Comparison of ENCODE assay signal across 15 cellular contexts in genomic region chr1:54394104-54394503, GRCh38. TPM values are rescaled to one million over a fixed set of nuclear protein-coding genes. Genes with fewer than 3 reads are reported as not detected.
A peak's percentile ranks its signal among the peaks of the same experiment; 100 is the strongest.
DNase-seq lines count a peak whose midpoint lies in the region; ATAC-seq, FAIRE-seq and TF ChIP-seq lines count a peak whose summit lies in the region.
"Had no signal": no experiment of that assay in that cellular context is flagged by ENCODE, and none has a peak within 500 bp of the region (broad histone marks: within the 10 kb centered on the region; RNA-seq: fewer than 3 reads in every experiment).

No MANE protein-coding gene starts in this region.

- no peaks in the 10 kb centered on the region for H3K9me3 ChIP-seq in CD8-positive, alpha-beta T cell (ENCODE audit: low read length)
- H3K9me3 ChIP-seq in T-helper 17 cell (ENCODE audit: control insufficient read depth, low read length, poor library complexity, severe bottlenecking) (no peaks in the 10 kb centered on the region), skeletal muscle tissue (ENCODE audit: control insufficient read depth in 3 of 3, low read length in 3 of 3) (no peaks in the 10 kb centered on the region), HepG2 (ENCODE audit: low read length) (no peaks in the 10 kb centered on the region), MM.1S (replicated peaks; ENCODE audit: insufficient read depth, low read length) (no peaks in the 10 kb centered on the region)
- H3K9me3 ChIP-seq: BE2C, Caco-2, HAP-1 had no signal

- H3F3A ChIP-seq in MM.1S (ENCODE audit: insufficient read depth, low read length), result no peaks in the 10 kb centered on the region

- H3K9me3 Mint-ChIP-seq in CD8-positive, alpha-beta T cell, result no peaks in the 10 kb centered on the region
- no peaks in the 10 kb centered on the region for H3K9me3 Mint-ChIP-seq in naive thymus-derived CD8-positive, alpha-beta T cell
- H3K9me3 Mint-ChIP-seq: CD4-positive, CD25-positive, alpha-beta regulatory T cell had no signal

- peak overlapping the region; percentile 45 for H3K27ac Mint-ChIP-seq in CD8-positive, alpha-beta T cell
- peak overlapping the region; percentile 27 for H3K27ac Mint-ChIP-seq in T-helper 17 cell
- H3K27ac Mint-ChIP-seq in naive thymus-derived CD8-positive, alpha-beta T cell, result peak overlapping the region in 6 of 10 donors; percentile 13 to 75 (median 48)
- H3K27ac Mint-ChIP-seq: CD4-positive, CD25-positive, alpha-beta regulatory T cell had no signal

- H3K36me3 Mint-ChIP-seq in CD8-positive, alpha-beta T cell, result peaks cover 80% of the 10 kb centered on the region
- peaks cover 4% of the 10 kb centered on the region for H3K36me3 Mint-ChIP-seq in T-helper 17 cell (ENCODE audit: low read depth)
- H3K36me3 Mint-ChIP-seq in naive thymus-derived CD8-positive, alpha-beta T cell, result peaks cover 0 to 93% (median 8%) of the 10 kb centered on the region in 3 donors

- H2AFZ ChIP-seq in HepG2 (ENCODE audit: low read length), result no peak overlapping the region
- no peak overlapping the region for H2AFZ ChIP-seq in MM.1S (ENCODE audit: low read length)

- TF ChIP-seq RAD21 in HepG2 (CRISPR knock-in tag; IDR thresholded peaks at IDR 0.05), result no peak

- H3K4me2 ChIP-seq in HepG2 (ENCODE audit: low read depth, low read length) (no peak overlapping the region), MM.1S (ENCODE audit: low read depth, low read length) (no peak overlapping the region)

- TF ChIP-seq CTCF in CD8-positive, alpha-beta T cell (IDR thresholded peaks at IDR 0.05), result no peak
- TF ChIP-seq CTCF in HepG2 (CRISPR knock-in tag; IDR thresholded peaks at IDR 0.05), result no peak
- no peak for TF ChIP-seq CTCF in MM.1S (IDR thresholded peaks at IDR 0.05; ENCODE audit: low read length)

- FAIRE-seq in HepG2 (lab: Jason Lieb, UNC), result no peak
- FAIRE-seq: D721Med, G401.6, GM12892, GM19239 had no signal

- in situ Hi-C loops in HepG2 (cut with HindIII; ENCODE audit: extremely low pct_ligation_motif_present, low pct_unique_long_range_greater_than_20kb), result no loop called here

- peaks cover 50% of the 10 kb centered on the region for H3K4me1 Mint-ChIP-seq in CD8-positive, alpha-beta T cell (ENCODE audit: low read depth)
- peaks cover 24% of the 10 kb centered on the region for H3K4me1 Mint-ChIP-seq in T-helper 17 cell
- H3K4me1 Mint-ChIP-seq in naive thymus-derived CD8-positive, alpha-beta T cell, result peaks cover 28 to 75% (median 45%) of the 10 kb centered on the region in 4 donors

- TF ChIP-seq EP300 in HepG2 (IDR thresholded peaks at IDR 0.05; ENCODE audit: low read depth in 2 of 2, low read length in 2 of 2), result no peak
- TF ChIP-seq EP300 in HepG2 (CRISPR knock-in tag; IDR thresholded peaks at IDR 0.05; ENCODE audit: borderline replicate concordance), result no peak

- no peaks in the 10 kb centered on the region for H3K27me3 Mint-ChIP-seq in CD8-positive, alpha-beta T cell (ENCODE audit: low read depth)
- H3K27me3 Mint-ChIP-seq in T-helper 17 cell, result no peaks in the 10 kb centered on the region
- no peaks in the 10 kb centered on the region for H3K27me3 Mint-ChIP-seq in naive thymus-derived CD8-positive, alpha-beta T cell
- H3K27me3 Mint-ChIP-seq: CD4-positive, CD25-positive, alpha-beta regulatory T cell had no signal

- CTCF ChIA-PET in CD8-positive, alpha-beta T cell (lab: Charles Lee), result interaction anchor here (0.8 to 1.1 kb wide), 2 partner anchors 9 to 96 kb away, joined by 3 to 4 read pairs; no protein-coding TSS in a partner anchor
- CTCF ChIA-PET in HepG2 (lab: Yijun Ruan, JAX; ENCODE audit: low intra/inter-chr PET ratio, low total read pairs), result no interaction called here

- 95% methylated on average over 4 of the region's 4 CpGs for WGBS in HepG2 (ENCODE audit: low lambda C conversion rate)

- POLR2A ChIA-PET in CD8-positive, alpha-beta T cell (lab: Charles Lee), result no interaction called here
- POLR2A ChIA-PET in naive thymus-derived CD8-positive, alpha-beta T cell (lab: Charles Lee), result interaction anchor here (1.1 kb wide), 1 partner anchor 10 kb away, joined by 3 read pairs; no protein-coding TSS in a partner anchor
- POLR2A ChIA-PET in HepG2 (lab: Yijun Ruan, JAX), result no interaction called here

- H3K4me3 Mint-ChIP-seq in CD8-positive, alpha-beta T cell, result no peak overlapping the region
- H3K4me3 Mint-ChIP-seq in T-helper 17 cell, result no peak overlapping the region
- no peak overlapping the region for H3K4me3 Mint-ChIP-seq in naive thymus-derived CD8-positive, alpha-beta T cell
- H3K4me3 Mint-ChIP-seq: CD4-positive, CD25-positive, alpha-beta regulatory T cell had no signal

- no peak for ATAC-seq in CD8-positive, alpha-beta T cell
- ATAC-seq in T-helper 17 cell, result no peak
- ATAC-seq in naive thymus-derived CD8-positive, alpha-beta T cell, result no peak
- no peak for ATAC-seq in HepG2

- H3K4me3 ChIP-seq in CD8-positive, alpha-beta T cell (ENCODE audit: low read depth, low read length), result no peak overlapping the region
- peak overlapping the region in 1 of 3 donors; percentile 19 for H3K4me3 ChIP-seq in skeletal muscle tissue (ENCODE audit: low read length in 3 of 3)
- H3K4me3 ChIP-seq in HepG2 (replicated peaks in 1 of 3; ENCODE audit: insufficient read depth in 1 of 3, low read depth in 2 of 3, low read length in 3 of 3), result no peak overlapping the region
- H3K4me3 ChIP-seq in MM.1S (ENCODE audit: low read length), result no peak overlapping the region
- H3K4me3 ChIP-seq: HAP-1 had no signal

- no TSS peak for BruUV-seq in HepG2 (replicated peaks; lab: Mats Ljungman, UMichigan)

- TF ChIP-seq POLR2A in HepG2 (IDR thresholded peaks at IDR 0.05; ENCODE audit: insufficient read depth in 1 of 2, low read depth in 2 of 2, low read length in 2 of 2), result no peak

- H3K79me2 ChIP-seq in HepG2 (ENCODE audit: insufficient read depth, low read length), result peaks cover 5% of the 10 kb centered on the region
- peaks cover 15% of the 10 kb centered on the region for H3K79me2 ChIP-seq in MM.1S (ENCODE audit: low read length)

- DNase-seq in CD8-positive, alpha-beta T cell, result no peak
- DNase-seq in T-helper 17 cell, result no peak
- no peak for DNase-seq in naive thymus-derived CD8-positive, alpha-beta T cell
- DNase-seq in HepG2 (ENCODE audit: low spot score), result no peak
- DNase-seq in MM.1S, result no peak
- DNase-seq: BE2C; C1 segment of cervical spinal cord; Caco-2; CD4-positive, CD25-positive, alpha-beta regulatory T cell had no signal

- peaks cover 6% of the 10 kb centered on the region for H3K4me1 ChIP-seq in CD8-positive, alpha-beta T cell (ENCODE audit: insufficient read depth, low read length)
- peaks cover 78 to 92% (median 83%) of the 10 kb centered on the region in 3 donors for H3K4me1 ChIP-seq in skeletal muscle tissue (ENCODE audit: control insufficient read depth in 3 of 3, insufficient read depth in 3 of 3, low read length in 3 of 3)
- H3K4me1 ChIP-seq in HepG2 (ENCODE audit: insufficient read depth, low read length), result peaks cover 14% of the 10 kb centered on the region; the same call in 1 of the 2 replicates
- H3K4me1 ChIP-seq in MM.1S (ENCODE audit: low read length), result no peaks in the 10 kb centered on the region
- H3K4me1 ChIP-seq: BE2C, Caco-2, HAP-1 had no signal

- H3K9me2 ChIP-seq in MM.1S (replicated peaks; ENCODE audit: insufficient read depth, low read length), result no peaks in the 10 kb centered on the region

- intact Hi-C loops in CD8-positive, alpha-beta T cell (cut with DNase I, micrococcal nuclease), result no loop called here
- intact Hi-C loops in HepG2 (cut with micrococcal nuclease; ENCODE audit: unreplicated experiment), result no loop called here

- peak overlapping the region in 1 of 3 donors; percentile 40 for H3K9ac ChIP-seq in skeletal muscle tissue (ENCODE audit: low read depth in 1 of 3, low read length in 3 of 3)
- no peak overlapping the region for H3K9ac ChIP-seq in HepG2 (ENCODE audit: insufficient read depth, low read depth, low read length)
- H3K9ac ChIP-seq in MM.1S (ENCODE audit: low read length), result no peak overlapping the region

- H3K27ac ChIP-seq in CD8-positive, alpha-beta T cell (ENCODE audit: low read depth, low read length), result no peak overlapping the region
- peak overlapping the region; percentile 39 for H3K27ac ChIP-seq in skeletal muscle tissue (ENCODE audit: low read depth, low read length)
- no peak overlapping the region for H3K27ac ChIP-seq in HepG2 (ENCODE audit: extremely low read length, insufficient read depth, low read length)
- no peak overlapping the region for H3K27ac ChIP-seq in MM.1S (ENCODE audit: low read length)

- peaks cover 25% of the 10 kb centered on the region for H3K36me3 ChIP-seq in CD8-positive, alpha-beta T cell (ENCODE audit: insufficient read depth, low read length)
- H3K36me3 ChIP-seq in skeletal muscle tissue (ENCODE audit: control insufficient read depth in 3 of 3, insufficient read depth in 3 of 3, low read length in 3 of 3), result peaks cover 14 to 19% (median 15%) of the 10 kb centered on the region in 3 donors
- peaks cover 19 to 47% of the 10 kb centered on the region in 2 experiments for H3K36me3 ChIP-seq in HepG2 (replicated peaks in 1 of 2; ENCODE audit: control insufficient read depth in 1 of 2, insufficient read depth in 2 of 2, low read length in 2 of 2)
- H3K36me3 ChIP-seq in MM.1S (replicated peaks; ENCODE audit: insufficient read depth, low read length), result peaks cover 2% of the 10 kb centered on the region; the same call in 1 of the 2 replicates

- H4K20me1 ChIP-seq in HepG2 (ENCODE audit: insufficient read depth, low read length) (no peaks in the 10 kb centered on the region), MM.1S (ENCODE audit: insufficient read depth, low read length) (no peaks in the 10 kb centered on the region)

- no peaks in the 10 kb centered on the region for H3K27me3 ChIP-seq in CD8-positive, alpha-beta T cell (ENCODE audit: insufficient read depth, low read length)
- H3K27me3 ChIP-seq in skeletal muscle tissue (ENCODE audit: control insufficient read depth in 3 of 3, insufficient read depth in 3 of 3, low read length in 3 of 3) (no peaks in the 10 kb centered on the region), HepG2 (ENCODE audit: control insufficient read depth in 1 of 2, insufficient read depth in 2 of 2, low read length in 2 of 2) (no peaks in the 10 kb centered on the region; a peak in 1 of 5 replicates), MM.1S (replicated peaks; ENCODE audit: insufficient read depth, low read length) (no peaks in the 10 kb centered on the region)
- H3K27me3 ChIP-seq: BE2C had no signal

RNA-seq across cellular contexts. Expression of gene SSBP3, which starts 12.1 kb away (rescaled TPM):
- 10 to 100 TPM; 41.5 to 47.7 TPM for total RNA-seq in CD8-positive, alpha-beta T cell
- total RNA-seq in T-helper 17 cell (10 to 100 TPM; 64.9 to 67.4 TPM), skeletal muscle tissue (27.1 TPM), HepG2 (2016; rRNA removed; fragmentation: Illumina TruSeq; extraction: Trizol) (7.5 and 8.5 TPM in 2 replicates)
- total RNA-seq in naive thymus-derived CD8-positive, alpha-beta T cell, result 10 to 100 TPM; 88.7 to 93.8 TPM
- 10 to 100 TPM; 16.1 to 19.8 (median 16.7) TPM for polyA plus RNA-seq in naive thymus-derived CD8-positive, alpha-beta T cell
- 2.4 and 2.6 TPM in 2 replicates for total RNA-seq in HepG2 (2016; cell fraction: cytosol; rRNA removed; fragmentation: Illumina TruSeq; extraction: Trizol; ENCODE audit: low read depth)
- 5.0 and 9.0 TPM in 2 replicates for total RNA-seq in HepG2 (2016; cell fraction: insoluble cytoplasmic fraction; rRNA removed; fragmentation: Illumina TruSeq; extraction: Trizol)
- total RNA-seq in HepG2 (2016; cell fraction: membrane; rRNA removed; fragmentation: Illumina TruSeq; extraction: Trizol), result 6.8 and 7.0 TPM in 2 replicates
- total RNA-seq in HepG2 (2016; cell fraction: nucleus; rRNA removed; fragmentation: Illumina TruSeq; extraction: Trizol), result 5.3 and 6.3 TPM in 2 replicates
- polyA plus RNA-seq in HepG2 (2011; rRNA removed), result 17.6 and 19.0 TPM in 2 replicates
- 9.4 and 10.6 TPM in 2 replicates for polyA plus RNA-seq in HepG2 (2011; cell fraction: cytosol; rRNA removed)
- polyA plus RNA-seq in HepG2 (2011; cell fraction: nucleus; rRNA removed), result 24.9 and 30.2 TPM in 2 replicates
- 22.3 and 30.4 TPM in 2 replicates for polyA plus RNA-seq in HepG2 (2012)
- polyA plus RNA-seq in HepG2 (2016; cell fraction: cytosol; fragmentation: Illumina TruSeq; extraction: Trizol; ENCODE audit: low read depth), result 6.1 and 8.0 TPM in 2 replicates
- 20.5 and 26.0 TPM in 2 replicates for polyA plus RNA-seq in HepG2 (2016; cell fraction: insoluble cytoplasmic fraction; fragmentation: Illumina TruSeq; extraction: Trizol; ENCODE audit: low read depth)
- 15.7 and 18.4 TPM in 2 replicates for polyA plus RNA-seq in HepG2 (2016; cell fraction: membrane; fragmentation: Illumina TruSeq; extraction: Trizol; ENCODE audit: low read depth)
- polyA plus RNA-seq in HepG2 (2016; cell fraction: nucleus; fragmentation: Illumina TruSeq; extraction: Trizol; ENCODE audit: insufficient read depth, low read depth), result 25.5 and 27.3 TPM in 2 replicates
- 10.9 and 15.9 TPM in 2 replicates for polyA minus RNA-seq in HepG2 (2011; rRNA and poly(A)+ RNA removed; ENCODE audit: low replicate concordance)
- 6.2 and 9.2 TPM in 2 replicates for polyA minus RNA-seq in HepG2 (2011; cell fraction: cytosol; rRNA and poly(A)+ RNA removed)
- polyA minus RNA-seq in HepG2 (2011; cell fraction: nucleus; rRNA and poly(A)+ RNA removed), result 6.8 and 9.6 TPM in 2 replicates
